In the genomic region with DNA sequence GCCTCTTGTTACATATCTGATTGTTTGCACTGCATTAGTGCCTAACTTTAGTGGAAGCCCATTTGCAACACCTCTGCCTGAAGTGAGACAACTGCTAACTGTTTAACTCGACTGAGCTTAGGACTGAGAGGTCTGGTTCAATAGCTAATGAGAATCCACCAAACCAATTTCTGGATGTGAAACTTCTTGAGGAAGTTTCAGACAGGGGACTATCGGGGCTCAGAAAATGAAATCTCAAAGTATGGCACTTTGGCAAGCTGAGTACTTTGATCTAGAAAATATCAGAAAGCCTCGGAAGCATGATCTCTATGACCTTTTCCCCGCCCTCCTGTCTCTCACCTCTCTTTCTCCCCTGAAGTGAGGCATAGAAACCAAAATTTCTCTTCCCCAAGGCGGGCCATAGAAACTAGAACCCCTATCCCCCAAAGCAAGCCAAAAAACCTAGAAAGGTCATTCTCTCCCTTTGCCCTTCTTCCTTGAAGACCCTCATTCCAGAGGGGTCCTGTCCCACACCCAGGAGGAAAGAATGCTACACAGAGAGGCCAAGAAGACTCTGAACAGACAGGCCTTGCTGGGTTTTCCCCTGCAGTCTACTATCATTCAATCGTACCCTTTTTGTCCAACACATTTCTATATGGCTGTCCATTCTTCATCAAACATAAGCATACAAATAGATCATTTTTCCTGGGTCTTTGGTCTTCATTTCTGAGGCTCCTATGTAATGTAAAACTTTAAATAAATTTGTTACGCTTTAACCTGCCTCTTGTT, we compare ENCODE assay signal across 9 cellular contexts.
DNase-seq lines count a peak whose midpoint lies in the region; ATAC-seq and TF ChIP-seq lines count a peak whose summit lies in the region.
"Had no signal": no experiment of that assay in that cellular context is flagged by ENCODE, and none has a peak within 500 bp of the region (broad histone marks: within the 10 kb centered on the region; RNA-seq: fewer than 3 reads in every experiment).

No MANE protein-coding gene starts in this region.

- intact Hi-C loops in activated CD8-positive, alpha-beta T cell treated with anti-CD3 and anti-CD28 coated beads for 36 hours (cut with micrococcal nuclease), result no loop called here
- intact Hi-C loops in esophagus squamous epithelium (cut with DNase I), result loop anchor here (10.0 kb wide), 1 partner anchor 295 kb away; a partner anchor contains a TSS

- H3K27me3 Mint-ChIP-seq in activated CD8-positive, alpha-beta T cell treated with anti-CD3 and anti-CD28 coated beads for 36 hours, result no peaks in the 10 kb centered on the region
- H3K27me3 Mint-ChIP-seq in activated CD8-positive, alpha-beta T cell treated with anti-CD3 and anti-CD28 coated beads, Interleukin-2, amount 10 ng/mL, durations not matched to agents 7 days and 5 days (ENCODE audit: low read depth), result no peaks in the 10 kb centered on the region
- peaks cover 4% of the 10 kb centered on the region for H3K27me3 Mint-ChIP-seq in GM23338 (ENCODE audit: insufficient read depth, low read depth, poor library complexity)
- peaks cover 2% of the 10 kb centered on the region for H3K27me3 Mint-ChIP-seq in endothelial cell (ENCODE audit: unreplicated experiment)

- no peak overlapping the region for H3K27ac ChIP-seq in GM23338 (ENCODE audit: low read depth)
- H3K27ac ChIP-seq in esophagus squamous epithelium, result no peak overlapping the region

- no peaks in the 10 kb centered on the region for H3K4me1 ChIP-seq in GM23338 (ENCODE audit: insufficient read depth)
- no peaks in the 10 kb centered on the region for H3K4me1 ChIP-seq in esophagus squamous epithelium

- H3K27me3 ChIP-seq in GM23338 (ENCODE audit: insufficient read depth) (no peaks in the 10 kb centered on the region), esophagus squamous epithelium (no peaks in the 10 kb centered on the region)

- no peaks in the 10 kb centered on the region for H4K20me1 ChIP-seq in GM23338 (replicated peaks; ENCODE audit: insufficient read depth)

- 0 out of 2 replicates have a peak, but pooled peaks cover 3% of the 10 kb centered on the region for H3F3A ChIP-seq in GM23338 (replicated peaks; ENCODE audit: low read depth)

- no peak overlapping the region for H3K4me3 Mint-ChIP-seq in activated CD8-positive, alpha-beta T cell treated with anti-CD3 and anti-CD28 coated beads for 36 hours
- H3K4me3 Mint-ChIP-seq in activated CD8-positive, alpha-beta T cell treated with anti-CD3 and anti-CD28 coated beads, Interleukin-2, amount 10 ng/mL, durations not matched to agents 7 days and 5 days, result no peak overlapping the region
- H3K4me3 Mint-ChIP-seq in GM23338, result no peak overlapping the region
- H3K4me3 Mint-ChIP-seq in stimulated activated effector memory CD8-positive, alpha-beta T cell treated with anti-CD3 and anti-CD28 coated beads, Interleukin-12 subunit alpha, Interleukin-12 subunit beta, amount 100 ng/mL, for 72 hours, result no peak overlapping the region
- H3K4me3 Mint-ChIP-seq in endothelial cell (ENCODE audit: unreplicated experiment), result no peak overlapping the region

- H3K4me1 Mint-ChIP-seq in activated CD8-positive, alpha-beta T cell treated with anti-CD3 and anti-CD28 coated beads for 36 hours (ENCODE audit: low read depth), result peaks cover 22% of the 10 kb centered on the region
- H3K4me1 Mint-ChIP-seq in activated CD8-positive, alpha-beta T cell treated with anti-CD3 and anti-CD28 coated beads, Interleukin-2, amount 10 ng/mL, durations not matched to agents 7 days and 5 days (ENCODE audit: low read depth), result peaks cover 21% of the 10 kb centered on the region
- H3K4me1 Mint-ChIP-seq in GM23338 (peaks cover 6% of the 10 kb centered on the region; the same call in 1 of the 3 replicates), endothelial cell (ENCODE audit: unreplicated experiment) (no peaks in the 10 kb centered on the region)
- H3K4me1 Mint-ChIP-seq in stimulated activated effector memory CD8-positive, alpha-beta T cell treated with anti-CD3 and anti-CD28 coated beads, Interleukin-12 subunit alpha, Interleukin-12 subunit beta, amount 100 ng/mL, for 72 hours, result peaks cover 8% of the 10 kb centered on the region

- WGBS in esophagus squamous epithelium, 2 donors, result 64 to 71% methylated on average over 7 of the region's 7 CpGs

- no peaks in the 10 kb centered on the region for H3K9me3 ChIP-seq in esophagus squamous epithelium

- POLR2A ChIA-PET in activated CD8-positive, alpha-beta T cell treated with anti-CD3 and anti-CD28 coated beads for 36 hours (lab: Charles Lee), result no interaction called here
- POLR2A ChIA-PET in activated CD8-positive, alpha-beta T cell treated with anti-CD3 and anti-CD28 coated beads, Interleukin-2, amount 10 ng/mL, durations not matched to agents 7 days and 5 days (lab: Charles Lee), result interaction anchor here (0.6 kb wide), 1 partner anchor 292 kb away, joined by 4 read pairs; no protein-coding TSS in a partner anchor

- peak; percentile 45 for ATAC-seq in activated CD8-positive, alpha-beta T cell treated with anti-CD3 and anti-CD28 coated beads for 36 hours
- ATAC-seq in activated CD8-positive, alpha-beta T cell treated with anti-CD3 and anti-CD28 coated beads, Interleukin-2, amount 10 ng/mL, durations not matched to agents 7 days and 5 days, result no peak
- ATAC-seq in GM23338, result no peak
- peak; percentile 75 for ATAC-seq in HG03469 (IDR thresholded peaks at IDR 0.05; ENCODE audit: unreplicated experiment)
- ATAC-seq in stimulated activated effector memory CD8-positive, alpha-beta T cell treated with anti-CD3 and anti-CD28 coated beads, Interleukin-12 subunit alpha, Interleukin-12 subunit beta, amount 100 ng/mL, for 72 hours, result no peak

- H2AFZ ChIP-seq in GM23338, result peak overlapping the region; percentile 68

- H3K27ac Mint-ChIP-seq in activated CD8-positive, alpha-beta T cell treated with anti-CD3 and anti-CD28 coated beads for 36 hours, result no peak overlapping the region
- no peak overlapping the region for H3K27ac Mint-ChIP-seq in activated CD8-positive, alpha-beta T cell treated with anti-CD3 and anti-CD28 coated beads, Interleukin-2, amount 10 ng/mL, durations not matched to agents 7 days and 5 days
- H3K27ac Mint-ChIP-seq in GM23338 (peak overlapping the region; percentile 45), endothelial cell (ENCODE audit: unreplicated experiment) (no peak overlapping the region)
- H3K27ac Mint-ChIP-seq in stimulated activated effector memory CD8-positive, alpha-beta T cell treated with anti-CD3 and anti-CD28 coated beads, Interleukin-12 subunit alpha, Interleukin-12 subunit beta, amount 100 ng/mL, for 72 hours, result peak overlapping the region; percentile 84

- H3K9me2 ChIP-seq in GM23338 (ENCODE audit: insufficient read depth), result 0 out of 2 replicates have a peak, but pooled peaks cover 3% of the 10 kb centered on the region

- peak; percentile 11 for DNase-seq in activated CD8-positive, alpha-beta T cell treated with anti-CD3 and anti-CD28 coated beads for 36 hours
- no peak for DNase-seq in activated CD8-positive, alpha-beta T cell treated with anti-CD3 and anti-CD28 coated beads, Interleukin-2, amount 10 ng/mL, durations not matched to agents 7 days and 5 days
- no peak for DNase-seq in GM23338 (ENCODE audit: low spot score)
- no peak for DNase-seq in stimulated activated effector memory CD8-positive, alpha-beta T cell treated with anti-CD3 and anti-CD28 coated beads, Interleukin-12 subunit alpha, Interleukin-12 subunit beta, amount 100 ng/mL, for 72 hours (ENCODE audit: low spot score in 2 of 2)
- no peak for DNase-seq in iPS-NIHi11 (ENCODE audit: low spot score)
- DNase-seq in esophagus squamous epithelium (lab: John Stamatoyannopoulos, UW), result no peak
- no peak for DNase-seq in endothelial cell (ENCODE audit: low spot score)
- DNase-seq: activated CD4-positive, alpha-beta T cell treated with anti-CD3 and anti-CD28 coated beads for 4 hours had no signal

- H3K4me3 ChIP-seq in GM23338, result no peak overlapping the region
- H3K4me3 ChIP-seq in esophagus squamous epithelium, result no peak overlapping the region

- no peaks in the 10 kb centered on the region for H3K79me2 ChIP-seq in GM23338 (replicated peaks; ENCODE audit: insufficient read depth)

- H3K36me3 ChIP-seq in GM23338 (ENCODE audit: insufficient read depth) (no peaks in the 10 kb centered on the region), esophagus squamous epithelium (no peaks in the 10 kb centered on the region)

- no peak overlapping the region for H3K4me2 ChIP-seq in GM23338

- CTCF ChIA-PET in activated CD8-positive, alpha-beta T cell treated with anti-CD3 and anti-CD28 coated beads for 36 hours (lab: Charles Lee), result interaction anchor here (0.8 to 1.6 kb wide), 2 partner anchors 13 to 165 kb away, joined by 3 to 4 read pairs; a partner anchor contains a TSS
- CTCF ChIA-PET in activated CD8-positive, alpha-beta T cell treated with anti-CD3 and anti-CD28 coated beads, Interleukin-2, amount 10 ng/mL, durations not matched to agents 7 days and 5 days (lab: Charles Lee), result no interaction called here

- no peak for TF ChIP-seq POLR2A in esophagus squamous epithelium (IDR thresholded peaks at IDR 0.05)

- H3K36me3 Mint-ChIP-seq in activated CD8-positive, alpha-beta T cell treated with anti-CD3 and anti-CD28 coated beads for 36 hours (ENCODE audit: low read depth), result no peaks in the 10 kb centered on the region
- no peaks in the 10 kb centered on the region for H3K36me3 Mint-ChIP-seq in activated CD8-positive, alpha-beta T cell treated with anti-CD3 and anti-CD28 coated beads, Interleukin-2, amount 10 ng/mL, durations not matched to agents 7 days and 5 days (ENCODE audit: low read depth)
- H3K36me3 Mint-ChIP-seq in GM23338 (ENCODE audit: low read depth) (0 out of 3 replicates have a peak, but pooled peaks cover under 1% of the 10 kb centered on the region), endothelial cell (ENCODE audit: low read depth, unreplicated experiment) (no peaks in the 10 kb centered on the region)
- H3K36me3 Mint-ChIP-seq in stimulated activated effector memory CD8-positive, alpha-beta T cell treated with anti-CD3 and anti-CD28 coated beads, Interleukin-12 subunit alpha, Interleukin-12 subunit beta, amount 100 ng/mL, for 72 hours, result no peaks in the 10 kb centered on the region

- no peaks in the 10 kb centered on the region for H3K9me3 Mint-ChIP-seq in activated CD8-positive, alpha-beta T cell treated with anti-CD3 and anti-CD28 coated beads for 36 hours
- H3K9me3 Mint-ChIP-seq in activated CD8-positive, alpha-beta T cell treated with anti-CD3 and anti-CD28 coated beads, Interleukin-2, amount 10 ng/mL, durations not matched to agents 7 days and 5 days (ENCODE audit: insufficient read depth), result no peaks in the 10 kb centered on the region
- H3K9me3 Mint-ChIP-seq in GM23338, result peaks cover 1% of the 10 kb centered on the region; the same call in 2 of the 3 replicates
- no peaks in the 10 kb centered on the region for H3K9me3 Mint-ChIP-seq in stimulated activated effector memory CD8-positive, alpha-beta T cell treated with anti-CD3 and anti-CD28 coated beads, Interleukin-12 subunit alpha, Interleukin-12 subunit beta, amount 100 ng/mL, for 72 hours
- no peaks in the 10 kb centered on the region for H3K9me3 Mint-ChIP-seq in endothelial cell (ENCODE audit: unreplicated experiment)

- no peak for TF ChIP-seq CTCF in activated CD8-positive, alpha-beta T cell treated with anti-CD3 and anti-CD28 coated beads for 36 hours (IDR thresholded peaks at IDR 0.05)
- no peak for TF ChIP-seq CTCF in GM23338 (conservative IDR thresholded peaks at IDR 0.05; ENCODE audit: low read depth in 2 of 2)
- no peak for TF ChIP-seq CTCF in esophagus squamous epithelium (IDR thresholded peaks at IDR 0.05)
- TF ChIP-seq CTCF in endothelial cell (IDR thresholded peaks at IDR 0.05; ENCODE audit: unreplicated experiment), result no peak

Comparison
In these comparisons a context has a peak if more than half of its experiments do, and no peak if none do; other contexts are left out.
1. ATAC-seq: peak in activated CD8-positive, alpha-beta T cell treated with anti-CD3 and anti-CD28 coated beads for 36 hours (single experiment) and HG03469 (single experiment); none in activated CD8-positive, alpha-beta T cell treated with anti-CD3 and anti-CD28 coated beads, Interleukin-2, amount 10 ng/mL, durations not matched to agents 7 days and 5 days (single experiment), GM23338 (single experiment) and stimulated activated effector memory CD8-positive, alpha-beta T cell treated with anti-CD3 and anti-CD28 coated beads, Interleukin-12 subunit alpha, Interleukin-12 subunit beta, amount 100 ng/mL, for 72 hours (single experiment).
2. H3K27ac Mint-ChIP-seq: peak in GM23338 (single experiment) and stimulated activated effector memory CD8-positive, alpha-beta T cell treated with anti-CD3 and anti-CD28 coated beads, Interleukin-12 subunit alpha, Interleukin-12 subunit beta, amount 100 ng/mL, for 72 hours (single experiment); none in activated CD8-positive, alpha-beta T cell treated with anti-CD3 and anti-CD28 coated beads for 36 hours (single experiment), activated CD8-positive, alpha-beta T cell treated with anti-CD3 and anti-CD28 coated beads, Interleukin-2, amount 10 ng/mL, durations not matched to agents 7 days and 5 days (single experiment) and endothelial cell (single experiment).